In genomic region chr1:150234647-150235435, GRCh38 we compare ENCODE assay signal across 8 cellular contexts. TPM values are rescaled to one million over a fixed set of nuclear protein-coding genes. Genes with fewer than 3 reads are reported as not detected.
DNase-seq lines count a peak whose midpoint lies in the region; ATAC-seq and TF ChIP-seq lines count a peak whose summit lies in the region.

No MANE protein-coding gene starts in this region.

- TF ChIP-seq CTCF in cardiac muscle cell (IDR thresholded peaks at IDR 0.05; ENCODE audit: low read depth, low read length) (no peak), type B pancreatic cell (conservative IDR thresholded peaks at IDR 0.05) (no peak)

- H3K27me3 ChIP-seq in cardiac muscle cell = no peaks in the 10 kb centered on the region

- peaks cover 9% of the 10 kb centered on the region for H3K4me1 Mint-ChIP-seq in type B pancreatic cell (ENCODE audit: unreplicated experiment)

- H3K27ac Mint-ChIP-seq in activated naive CD4-positive, alpha-beta T cell treated with anti-CD3 and anti-CD28 coated beads, Interleukin-2, amount 50 U/mL, for 72 hours = peak overlapping the region in 1 of 2 donors; percentile 97
- peak overlapping the region; percentile 94 for H3K27ac Mint-ChIP-seq in type B pancreatic cell

- no peaks in the 10 kb centered on the region for H3K27me3 Mint-ChIP-seq in type B pancreatic cell

- no peaks in the 10 kb centered on the region for H3K4me1 ChIP-seq in cardiac muscle cell (ENCODE audit: low read depth)

- H3K4me3 ChIP-seq in cardiac muscle cell = peak overlapping the region; percentile 96

- H3K4me3 Mint-ChIP-seq in type B pancreatic cell = no peak overlapping the region

- no peaks in the 10 kb centered on the region for H3K9me3 Mint-ChIP-seq in activated naive CD4-positive, alpha-beta T cell treated with anti-CD3 and anti-CD28 coated beads, Interleukin-2, amount 50 U/mL, for 72 hours
- no peaks in the 10 kb centered on the region for H3K9me3 Mint-ChIP-seq in type B pancreatic cell

- ATAC-seq in GM21529 (IDR thresholded peaks at IDR 0.05; ENCODE audit: unreplicated experiment) (peak; percentile 56), SK-N-SH treated with all-trans-retinoic acid at 6 μM for 48 hours (peak; percentile 59)
- ATAC-seq in activated naive CD4-positive, alpha-beta T cell treated with anti-CD3 and anti-CD28 coated beads, Interleukin-2, amount 50 U/mL, for 72 hours = peak; percentile 61 to 69

- DNase-seq in DMS79 treated with DMSO at 0.1 percent for 48 hours (lab: John Stamatoyannopoulos, UW) (peak; percentile 50), KBM-7 (peak; percentile 84), cardiac muscle cell (ENCODE audit: low read depth in 1 of 2, low spot score in 1 of 2) (peak; percentile 59 to 73), pons (ENCODE audit: low spot score) (peak; percentile 64), type B pancreatic cell (ENCODE audit: extremely low spot score, unreplicated experiment) (peak; percentile 76)
- peak; percentile 84 to 92 for DNase-seq in activated naive CD4-positive, alpha-beta T cell treated with anti-CD3 and anti-CD28 coated beads, Interleukin-2, amount 50 U/mL, for 72 hours (ENCODE audit: low spot score in 2 of 2)

- peak overlapping the region; percentile 88 for H3K27ac ChIP-seq in cardiac muscle cell

- no peaks in the 10 kb centered on the region for H3K9me3 ChIP-seq in cardiac muscle cell (ENCODE audit: low read depth)

- in situ Hi-C loops in KBM-7 (cut with MboI; ENCODE audit: low pct_unique_long_range_greater_than_20kb, low sequenced_read_pairs) = no loop called here

- H3K36me3 Mint-ChIP-seq in activated naive CD4-positive, alpha-beta T cell treated with anti-CD3 and anti-CD28 coated beads, Interleukin-2, amount 50 U/mL, for 72 hours = peaks cover 13 to 15% of the 10 kb centered on the region in 2 donors
- H3K36me3 Mint-ChIP-seq in type B pancreatic cell = peaks cover 4% of the 10 kb centered on the region

- peaks cover 7% of the 10 kb centered on the region for H3K36me3 ChIP-seq in cardiac muscle cell

TF ChIP-seq in SK-N-SH treated with all-trans-retinoic acid at 6 μM for 48 hours, 23 proteins besides CTCF, POLR2A, EP300 and RAD21 (continues in another document):
- no peak for TF ChIP-seq CREB5 (CRISPR knock-in tag; IDR thresholded peaks at IDR 0.05; ENCODE audit: low read depth)
- peak; percentile 74; the same call in 1 of the 2 replicates for TF ChIP-seq PATZ1 (CRISPR knock-in tag; IDR thresholded peaks at IDR 0.05; ENCODE audit: borderline replicate concordance)
- no peak for TF ChIP-seq ZNF8 (CRISPR knock-in tag; IDR thresholded peaks at IDR 0.05)
- TF ChIP-seq CSDC2 (CRISPR knock-in tag; IDR thresholded peaks at IDR 0.05) = no peak
- TF ChIP-seq ZFP30 (CRISPR knock-in tag; IDR thresholded peaks at IDR 0.05) = no peak
- no peak for TF ChIP-seq ARNTL (CRISPR knock-in tag; IDR thresholded peaks at IDR 0.05; ENCODE audit: borderline replicate concordance, low read depth)
- TF ChIP-seq GLIS3 (CRISPR knock-in tag; IDR thresholded peaks at IDR 0.05) = no peak
- no peak for TF ChIP-seq ZNF565 (CRISPR knock-in tag; conservative IDR thresholded peaks at IDR 0.05; ENCODE audit: low read depth)
- TF ChIP-seq CSRNP3 (CRISPR knock-in tag; IDR thresholded peaks at IDR 0.05) = no peak
- TF ChIP-seq TSHZ2 (CRISPR knock-in tag; IDR thresholded peaks at IDR 0.05) = no peak
- no peak for TF ChIP-seq ZFP3 (CRISPR knock-in tag; IDR thresholded peaks at IDR 0.05)

RNA-seq across cellular contexts. Expression of gene ANP32E, which starts 1.1 kb away (rescaled TPM):
- 100 to 1,000 TPM; 181 to 187 TPM for total RNA-seq in activated naive CD4-positive, alpha-beta T cell treated with anti-CD3 and anti-CD28 coated beads, Interleukin-2, amount 50 U/mL, for 72 hours
- total RNA-seq in cardiac muscle cell = 21.9 and 38.5 TPM in 2 replicates
- polyA plus RNA-seq in cardiac muscle cell = 36.8 and 60.9 TPM in 2 replicates
- total RNA-seq in type B pancreatic cell (ENCODE audit: low replicate concordance) = 26.8 and 71.9 TPM in 2 replicates

RNA-seq across cellular contexts. Expression of gene CA14, which starts 22.7 kb away (rescaled TPM):
- total RNA-seq in activated naive CD4-positive, alpha-beta T cell treated with anti-CD3 and anti-CD28 coated beads, Interleukin-2, amount 50 U/mL, for 72 hours = not detected
- 34.8 and 46.1 TPM in 2 replicates for total RNA-seq in cardiac muscle cell
- polyA plus RNA-seq in cardiac muscle cell = 68.2 and 133 TPM in 2 replicates
- 0.43 and 42.9 TPM in 2 replicates for total RNA-seq in type B pancreatic cell (ENCODE audit: low replicate concordance)

RNA-seq across cellular contexts. Expression of gene APH1A, which starts 34.0 kb away (rescaled TPM):
- total RNA-seq in activated naive CD4-positive, alpha-beta T cell treated with anti-CD3 and anti-CD28 coated beads, Interleukin-2, amount 50 U/mL, for 72 hours = 100 to 1,000 TPM; 103 to 116 TPM
- total RNA-seq in cardiac muscle cell = 74.1 and 78.6 TPM in 2 replicates
- 29.5 and 35.5 TPM in 2 replicates for polyA plus RNA-seq in cardiac muscle cell
- 148 and 174 TPM in 2 replicates for total RNA-seq in type B pancreatic cell (ENCODE audit: low replicate concordance)

RNA-seq across cellular contexts. Expression of gene C1orf54, which starts 37.7 kb away (rescaled TPM):
- total RNA-seq in activated naive CD4-positive, alpha-beta T cell treated with anti-CD3 and anti-CD28 coated beads, Interleukin-2, amount 50 U/mL, for 72 hours = 1 to 10 TPM in 1 of 2 donors, under 1 TPM in 1; 0.72 to 2.2 TPM
- total RNA-seq in cardiac muscle cell = 9.2 and 11.1 TPM in 2 replicates
- 35.6 and 37.2 TPM in 2 replicates for polyA plus RNA-seq in cardiac muscle cell
- total RNA-seq in type B pancreatic cell (ENCODE audit: low replicate concordance) = 3.8 and 29.6 TPM in 2 replicates

RNA-seq across cellular contexts. Expression of gene CIART, which starts 47.5 kb away (rescaled TPM):
- total RNA-seq in activated naive CD4-positive, alpha-beta T cell treated with anti-CD3 and anti-CD28 coated beads, Interleukin-2, amount 50 U/mL, for 72 hours = 1 to 10 TPM; 4.6 to 9.1 TPM
- 15.4 and 17.7 TPM in 2 replicates for total RNA-seq in cardiac muscle cell
- polyA plus RNA-seq in cardiac muscle cell = 19.0 and 20.6 TPM in 2 replicates
- 1.4 and 5.1 TPM in 2 replicates for total RNA-seq in type B pancreatic cell (ENCODE audit: low replicate concordance)

Comparison
In these comparisons a context has a peak if more than half of its experiments do, and no peak if none do; other contexts are left out.
1. Peak in every context shown above with its lines: DNase-seq, ATAC-seq, H3K4me3 ChIP-seq and H3K27ac ChIP-seq.